ENCODE assay signal across 11 cellular contexts in the genomic region with DNA sequence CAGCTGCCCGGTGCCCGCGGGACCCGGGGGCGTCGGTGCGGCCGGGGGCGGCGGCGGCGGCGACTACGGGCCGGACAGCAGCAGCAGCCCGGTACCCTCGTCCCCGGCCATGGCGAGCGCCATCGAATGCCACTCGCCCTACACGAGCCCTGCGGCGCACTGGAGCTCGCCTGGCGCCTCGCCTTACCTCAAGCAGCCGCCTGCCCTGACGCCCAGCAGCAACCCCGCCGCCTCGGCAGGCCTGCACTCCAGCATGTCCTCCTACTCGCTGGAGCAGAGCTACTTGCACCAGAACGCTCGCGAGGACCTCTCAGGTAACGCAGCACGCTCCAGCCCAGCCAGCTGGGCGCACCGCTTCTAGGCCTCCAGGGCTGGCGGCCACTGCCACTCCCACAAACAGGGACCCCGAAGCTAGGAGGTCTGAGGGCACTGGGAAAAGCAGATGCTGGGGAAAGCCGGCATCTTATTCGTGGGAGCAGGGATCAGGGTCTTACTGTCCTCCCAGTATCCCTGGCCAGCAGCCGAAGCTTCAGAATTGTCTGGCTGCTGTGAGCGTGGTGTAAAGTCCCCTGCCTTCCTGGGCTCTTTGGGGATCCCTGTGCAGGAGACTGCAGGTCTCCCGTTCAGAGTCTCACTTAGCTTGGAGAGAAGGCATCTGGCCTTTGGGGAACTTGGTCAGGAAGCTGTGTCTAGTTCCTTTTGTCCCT. TPM values are rescaled to one million over a fixed set of nuclear protein-coding genes. Genes with fewer than 3 reads are reported as not detected.
A peak's percentile ranks its signal among the peaks of the same experiment; 100 is the strongest.
DNase-seq lines count a peak whose midpoint lies in the region; ATAC-seq and TF ChIP-seq lines count a peak whose summit lies in the region.
"Had no signal": no experiment of that assay in that cellular context is flagged by ENCODE, and none has a peak within 500 bp of the region (broad histone marks: within the 10 kb centered on the region; RNA-seq: fewer than 3 reads in every experiment).

No MANE protein-coding gene starts in this region.

- H3K4me3 ChIP-seq in AG10803 (ENCODE audit: low read length) (peak overlapping the region; percentile 71), HFF-Myc (replicated peaks; ENCODE audit: low read depth, low read length) (peak overlapping the region; percentile 79)

- H3K27ac Mint-ChIP-seq in nephron progenitor cell, result no peak overlapping the region

- intact Hi-C loops in sciatic nerve (cut with DNase I), result loop anchor here (10.0 kb wide), 1 partner anchor 796 kb away; no protein-coding TSS in a partner anchor

- H3K27me3 Mint-ChIP-seq in nephron progenitor cell (ENCODE audit: low read depth, poor library complexity), result peaks cover 94% of the 10 kb centered on the region

- TF ChIP-seq CTCF in AG10803 (conservative IDR thresholded peaks at IDR 0.05; ENCODE audit: low read length) (no peak), HFF-Myc (IDR thresholded peaks at IDR 0.05; ENCODE audit: low read depth, low read length, missing control alignments) (no peak), nephron progenitor cell (IDR thresholded peaks at IDR 0.05) (no peak)

- H3K36me3 Mint-ChIP-seq in nephron progenitor cell (ENCODE audit: low read depth), result no peaks in the 10 kb centered on the region

- H3K9me3 Mint-ChIP-seq in nephron progenitor cell, result no peaks in the 10 kb centered on the region

- ATAC-seq in sciatic nerve, result no peak
- no peak for ATAC-seq in HG03095 (IDR thresholded peaks at IDR 0.05; ENCODE audit: unreplicated experiment)

- H3K4me3 Mint-ChIP-seq in nephron progenitor cell, result peak overlapping the region; percentile 65

- peaks cover 49% of the 10 kb centered on the region for H3K4me1 Mint-ChIP-seq in nephron progenitor cell

- peak; percentile 65 for DNase-seq in AG10803 (ENCODE audit: low read depth)
- DNase-seq in HFF-Myc (ENCODE audit: extremely low read depth, low read depth), result no peak
- DNase-seq in ecto neural progenitor cell (ENCODE audit: low spot score), result peak; percentile 59
- DNase-seq in nephron progenitor cell, result peak; percentile 48
- DNase-seq in NCI-H510A (lab: John Stamatoyannopoulos, UW), result no peak
- DNase-seq in sciatic nerve (ENCODE audit: low spot score), result no peak
- no peak for DNase-seq in amygdala (lab: John Stamatoyannopoulos, UW)
- DNase-seq: NCI-H1436 had no signal

RNA-seq across cellular contexts. Expression of a gene that starts 1.6 kb away (rescaled TPM):
- 0.58 TPM for total RNA-seq in sciatic nerve
- total RNA-seq: dermis microvascular lymphatic vessel endothelial cell, pulmonary artery endothelial cell had no signal

Comparison
In these comparisons a context has a peak if more than half of its experiments do, and no peak if none do; other contexts are left out.
1. DNase-seq: peak in AG10803 (single experiment), ecto neural progenitor cell (single experiment) and nephron progenitor cell (single experiment); none in HFF-Myc (single experiment), NCI-H510A (single experiment), sciatic nerve (single experiment) and amygdala (0 of 56).